ENCODE assay signal across 8 cellular contexts in the genomic region with DNA sequence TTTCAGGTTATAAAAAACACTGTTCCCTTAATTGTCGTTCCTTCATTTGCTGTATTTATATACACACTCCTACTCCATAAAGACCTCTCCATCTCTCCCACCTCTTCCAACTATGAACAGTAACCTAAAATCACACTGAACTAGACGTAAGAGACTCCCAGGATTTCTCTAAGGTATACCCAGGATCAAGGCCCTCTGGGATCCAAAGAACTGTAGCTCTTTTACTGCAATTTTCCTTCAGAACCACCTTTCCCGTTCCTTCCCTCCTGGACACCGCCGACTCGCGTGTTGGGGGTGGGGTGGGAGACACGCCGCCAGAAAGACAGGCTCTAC. TPM values are rescaled to one million over a fixed set of nuclear protein-coding genes. Genes with fewer than 3 reads are reported as not detected.
DNase-seq lines count a peak whose midpoint lies in the region; ATAC-seq, FAIRE-seq and TF ChIP-seq lines count a peak whose summit lies in the region.

No MANE protein-coding gene starts in this region.

- H3K27ac ChIP-seq in endothelial cell of umbilical vein (ENCODE audit: insufficient read depth, low read depth, low read length) (peak overlapping the region; percentile 81), parathyroid adenoma (peak overlapping the region; percentile 98)

- H3K9ac ChIP-seq in endothelial cell of umbilical vein (replicated peaks; ENCODE audit: extremely low read depth, insufficient read depth, low read length), result peak overlapping the region; percentile 97
- peak overlapping the region; percentile 94 for H3K9ac ChIP-seq in parathyroid adenoma

- H3K79me2 ChIP-seq in endothelial cell of umbilical vein (ENCODE audit: control insufficient read depth, insufficient read depth, low read length) (peaks cover 54% of the 10 kb centered on the region), parathyroid adenoma (peaks cover 30% of the 10 kb centered on the region)

- H3K9me1 ChIP-seq in endothelial cell of umbilical vein (replicated peaks; ENCODE audit: control insufficient read depth, extremely low read depth, insufficient read depth, low read length), result no peaks in the 10 kb centered on the region

- CTCF ChIA-PET in endothelial cell of umbilical vein (lab: Charles Lee), result interaction anchor here (1.6 to 2.2 kb wide), 3 partner anchors 12 to 30 kb away, joined by 4 to 12 read pairs (median 10); partner anchors contain the start of gene NUP43

- TF ChIP-seq CTCF in endothelial cell of umbilical vein (IDR thresholded peaks at IDR 0.05; ENCODE audit: extremely low read depth in 1 of 2, insufficient read depth in 1 of 2, low read depth in 1 of 2, low read length in 2 of 2) (no peak), parathyroid adenoma (IDR thresholded peaks at IDR 0.05) (no peak)

- no peak for FAIRE-seq in endothelial cell of umbilical vein (lab: Jason Lieb, UNC)

- intact Hi-C loops in endothelial cell of umbilical vein (cut with micrococcal nuclease), result loop anchor here (5.0 kb wide), 1 partner anchor 150 kb away; the partner anchor contains the start of gene GINM1

- H3K4me2 ChIP-seq in endothelial cell of umbilical vein (ENCODE audit: insufficient read depth, low read length), result peak overlapping the region; percentile 97
- H3K4me2 ChIP-seq in parathyroid adenoma (ENCODE audit: low read length), result peak overlapping the region; percentile 81

- no peaks in the 10 kb centered on the region for H3K36me3 ChIP-seq in endothelial cell of umbilical vein (ENCODE audit: control insufficient read depth in 2 of 2, extremely low read depth in 1 of 2, insufficient read depth in 2 of 2, low read length in 2 of 2)
- no peaks in the 10 kb centered on the region for H3K36me3 ChIP-seq in parathyroid adenoma (ENCODE audit: control insufficient read depth, insufficient read depth, low read length)

- H3K9me3 ChIP-seq in endothelial cell of umbilical vein (replicated peaks; ENCODE audit: control insufficient read depth, insufficient read depth, low read length) (no peaks in the 10 kb centered on the region), parathyroid adenoma (ENCODE audit: control insufficient read depth, low read length) (no peaks in the 10 kb centered on the region)

- DNase-seq in NCI-H128 (lab: John Stamatoyannopoulos, UW; ENCODE audit: unreplicated experiment) (peak; percentile 15), endothelial cell of umbilical vein (ENCODE audit: low read depth, low spot score) (no peak), cerebellar nuclear complex (lab: John Stamatoyannopoulos, UW) (no peak), NCI-H187 (lab: John Stamatoyannopoulos, UW) (no peak)

- dilution Hi-C loops in endothelial cell of umbilical vein (cut with MboI; ENCODE audit: extremely low pct_ligation_motif_present, low sequenced_read_pairs), result no loop called here

- ATAC-seq in activated CD4-positive, CD25-positive, alpha-beta regulatory T cell treated with anti-CD3 and anti-CD28 coated beads, Interleukin-2, amount 50 U/mL, for 24 hours, result no peak
- no peak for ATAC-seq in HG02852 (IDR thresholded peaks at IDR 0.05; ENCODE audit: unreplicated experiment)

- H2AFZ ChIP-seq in endothelial cell of umbilical vein (ENCODE audit: low read depth, low read length) (peak overlapping the region; percentile 73), parathyroid adenoma (peak overlapping the region; percentile 93)

- POLR2A ChIA-PET in endothelial cell of umbilical vein (lab: Charles Lee), result no interaction called here

- peaks cover 16% of the 10 kb centered on the region for H3K4me1 ChIP-seq in endothelial cell of umbilical vein (ENCODE audit: control insufficient read depth, extremely low read depth, insufficient read depth, low read length)
- no peaks in the 10 kb centered on the region for H3K4me1 ChIP-seq in parathyroid adenoma

- H3K4me3 ChIP-seq in GM08714 (ENCODE audit: low read length) (peak overlapping the region; percentile 76), endothelial cell of umbilical vein (replicated peaks in 1 of 3; ENCODE audit: insufficient read depth in 1 of 3, low read depth in 1 of 3, low read length in 3 of 3) (peak overlapping the region; percentile 65 to 98 (median 96)), parathyroid adenoma (ENCODE audit: low read depth, low read length) (peak overlapping the region; percentile 97)

- H3K27me3 ChIP-seq in endothelial cell of umbilical vein (ENCODE audit: control insufficient read depth in 2 of 2, insufficient read depth in 2 of 2, low read length in 2 of 2), result no peaks in the 10 kb centered on the region
- H3K27me3 ChIP-seq in parathyroid adenoma (ENCODE audit: control insufficient read depth, insufficient read depth, low read length), result no peaks in the 10 kb centered on the region

- BruUV-seq in endothelial cell of umbilical vein (replicated peaks; lab: Mats Ljungman, UMichigan), result no TSS peak

- TF ChIP-seq POLR2A in endothelial cell of umbilical vein (IDR thresholded peaks at IDR 0.05; ENCODE audit: low read depth, low read length), result no peak

- no peaks in the 10 kb centered on the region for H4K20me1 ChIP-seq in endothelial cell of umbilical vein (replicated peaks; ENCODE audit: control insufficient read depth, extremely low read depth, insufficient read depth, low read length)

TF ChIP-seq in endothelial cell of umbilical vein, 7 proteins besides CTCF, POLR2A, EP300 and RAD21:
- no peak for TF ChIP-seq FOS (IDR thresholded peaks at IDR 0.05; ENCODE audit: borderline replicate concordance, insufficient read depth, low read length)

RNA-seq across cellular contexts. Expression of gene LATS1, which starts 0.7 kb away (rescaled TPM):
- 27.6 and 28.7 TPM in 2 replicates for total RNA-seq in endothelial cell of umbilical vein
- polyA plus RNA-seq in endothelial cell of umbilical vein, result 8.4 and 10.2 TPM in 2 replicates
- 10.1 and 10.3 TPM in 2 replicates for polyA plus RNA-seq in endothelial cell of umbilical vein (2011; cell fraction: cytosol; rRNA removed)
- 19.2 and 21.1 TPM in 2 replicates for polyA plus RNA-seq in endothelial cell of umbilical vein (2011; cell fraction: nucleus; rRNA removed)
- 8.7 and 13.5 TPM in 2 replicates for polyA plus RNA-seq in endothelial cell of umbilical vein (2012)
- polyA minus RNA-seq in endothelial cell of umbilical vein, result 30.8 and 35.4 TPM in 2 replicates
- polyA minus RNA-seq in endothelial cell of umbilical vein (2011; cell fraction: cytosol; rRNA and poly(A)+ RNA removed), result 12.5 TPM
- 28.3 and 42.7 TPM in 2 replicates for polyA minus RNA-seq in endothelial cell of umbilical vein (2011; cell fraction: nucleus; rRNA and poly(A)+ RNA removed)

RNA-seq across cellular contexts. Expression of gene NUP43, which starts 29.1 kb away (rescaled TPM):
- 49.0 and 56.8 TPM in 2 replicates for total RNA-seq in endothelial cell of umbilical vein
- polyA plus RNA-seq in endothelial cell of umbilical vein, result 12.3 and 14.9 TPM in 2 replicates
- 14.8 and 16.0 TPM in 2 replicates for polyA plus RNA-seq in endothelial cell of umbilical vein (2011; cell fraction: cytosol; rRNA removed)
- polyA plus RNA-seq in endothelial cell of umbilical vein (2011; cell fraction: nucleus; rRNA removed), result 34.9 and 53.1 TPM in 2 replicates
- 20.4 and 33.2 TPM in 2 replicates for polyA plus RNA-seq in endothelial cell of umbilical vein (2012)
- 70.1 and 87.7 TPM in 2 replicates for polyA minus RNA-seq in endothelial cell of umbilical vein
- polyA minus RNA-seq in endothelial cell of umbilical vein (2011; cell fraction: cytosol; rRNA and poly(A)+ RNA removed), result 24.8 TPM
- polyA minus RNA-seq in endothelial cell of umbilical vein (2011; cell fraction: nucleus; rRNA and poly(A)+ RNA removed), result 21.5 and 31.9 TPM in 2 replicates

RNA-seq across cellular contexts. Expression of gene PCMT1, which starts 32.3 kb away (rescaled TPM):
- 95.0 and 100 TPM in 2 replicates for total RNA-seq in endothelial cell of umbilical vein
- polyA plus RNA-seq in endothelial cell of umbilical vein, result 78.5 and 102 TPM in 2 replicates
- 119 and 127 TPM in 2 replicates for polyA plus RNA-seq in endothelial cell of umbilical vein (2011; cell fraction: cytosol; rRNA removed)
- 48.7 and 66.2 TPM in 2 replicates for polyA plus RNA-seq in endothelial cell of umbilical vein (2011; cell fraction: nucleus; rRNA removed)
- 71.3 and 117 TPM in 2 replicates for polyA plus RNA-seq in endothelial cell of umbilical vein (2012)
- polyA minus RNA-seq in endothelial cell of umbilical vein, result 47.0 and 51.5 TPM in 2 replicates
- 50.7 TPM for polyA minus RNA-seq in endothelial cell of umbilical vein (2011; cell fraction: cytosol; rRNA and poly(A)+ RNA removed)
- 12.3 and 20.1 TPM in 2 replicates for polyA minus RNA-seq in endothelial cell of umbilical vein (2011; cell fraction: nucleus; rRNA and poly(A)+ RNA removed)
